Comparison of ENCODE assay signal across 8 cellular contexts in genomic region chr4:76197971-76198410, GRCh38. TPM values are rescaled to one million over a fixed set of nuclear protein-coding genes. Genes with fewer than 3 reads are reported as not detected.
DNase-seq lines count a peak whose midpoint lies in the region; ATAC-seq and TF ChIP-seq lines count a peak whose summit lies in the region.

No MANE protein-coding gene starts in this region.

- no peaks in the 10 kb centered on the region for H3K9me2 ChIP-seq in Loucy (replicated peaks; ENCODE audit: low read depth, low read length)

- H3K9ac ChIP-seq in Loucy (ENCODE audit: low read depth, low read length, poor library complexity, severe bottlenecking) (no peak overlapping the region), neural progenitor cell (no peak overlapping the region)

- ATAC-seq in HG02798 (IDR thresholded peaks at IDR 0.05; ENCODE audit: poor library complexity, unreplicated experiment): no peak

- H3F3A ChIP-seq in Loucy (ENCODE audit: low read depth) (no peaks in the 10 kb centered on the region), neural progenitor cell (ENCODE audit: low read depth) (no peaks in the 10 kb centered on the region)

- no peaks in the 10 kb centered on the region for H3K9me3 Mint-ChIP-seq in activated naive CD4-positive, alpha-beta T cell treated with anti-CD3 and anti-CD28 coated beads, Interleukin-2, amount 50 U/mL, for 24 hours
- no peaks in the 10 kb centered on the region for H3K9me3 Mint-ChIP-seq in neural progenitor cell

- peak overlapping the region; percentile 89 for H3K27ac ChIP-seq in epithelial cell of prostate
- no peak overlapping the region for H3K27ac ChIP-seq in neural progenitor cell

- no peak for DNase-seq in activated naive CD4-positive, alpha-beta T cell treated with anti-CD3 and anti-CD28 coated beads, Interleukin-2, amount 50 U/mL, for 16 hours
- DNase-seq in SK-N-DZ (ENCODE audit: low spot score): peak; percentile 55
- no peak for DNase-seq in epithelial cell of prostate (ENCODE audit: low read depth, low spot score)
- DNase-seq in neural progenitor cell (ENCODE audit: low spot score): peak; percentile 45
- DNase-seq in H7: no peak

- peak overlapping the region; percentile 64 for H3K27ac Mint-ChIP-seq in activated naive CD4-positive, alpha-beta T cell treated with anti-CD3 and anti-CD28 coated beads, Interleukin-2, amount 50 U/mL, for 24 hours
- H3K27ac Mint-ChIP-seq in neural progenitor cell: peak overlapping the region; percentile 78

- H2AFZ ChIP-seq in Loucy (ENCODE audit: low read length): no peak overlapping the region
- H2AFZ ChIP-seq in neural progenitor cell (replicated peaks): no peak overlapping the region

- H3K4me2 ChIP-seq in Loucy (ENCODE audit: low read depth, low read length, poor library complexity, severe bottlenecking) (peak overlapping the region; percentile 46), neural progenitor cell (peak overlapping the region; percentile 23)

- peaks cover 21% of the 10 kb centered on the region for H3K36me3 Mint-ChIP-seq in activated naive CD4-positive, alpha-beta T cell treated with anti-CD3 and anti-CD28 coated beads, Interleukin-2, amount 50 U/mL, for 24 hours
- H3K36me3 Mint-ChIP-seq in neural progenitor cell: peaks cover 27% of the 10 kb centered on the region

- peaks cover 4% of the 10 kb centered on the region for H4K20me1 ChIP-seq in Loucy (ENCODE audit: insufficient read depth, low read length, poor library complexity, severe bottlenecking)
- H4K20me1 ChIP-seq in neural progenitor cell (ENCODE audit: low read depth): peaks cover 20% of the 10 kb centered on the region

- H3K27me3 ChIP-seq in Loucy (ENCODE audit: insufficient read depth, low read length, poor library complexity, severe bottlenecking) (no peaks in the 10 kb centered on the region), neural progenitor cell (no peaks in the 10 kb centered on the region), H7 (ENCODE audit: control insufficient read depth, insufficient read depth, low read length) (no peaks in the 10 kb centered on the region)

- no peaks in the 10 kb centered on the region; the same call in 1 of the 2 replicates for H3K9me3 ChIP-seq in Loucy (ENCODE audit: insufficient read depth, low read depth, low read length)
- no peaks in the 10 kb centered on the region for H3K9me3 ChIP-seq in neural progenitor cell (ENCODE audit: low read depth)

- no peak for TF ChIP-seq CTCF in Loucy (conservative IDR thresholded peaks at IDR 0.05; ENCODE audit: low read length)
- no peak for TF ChIP-seq CTCF in neural progenitor cell (IDR thresholded peaks at IDR 0.05)

- H3K79me2 ChIP-seq in Loucy (ENCODE audit: insufficient read depth, low read length) (peaks cover 11% of the 10 kb centered on the region), neural progenitor cell (ENCODE audit: low read depth) (peaks cover 21% of the 10 kb centered on the region)

- H3K36me3 ChIP-seq in Loucy (ENCODE audit: insufficient read depth, low read length) (peaks cover 27% of the 10 kb centered on the region), neural progenitor cell (no peaks in the 10 kb centered on the region), H7 (replicated peaks; ENCODE audit: control insufficient read depth, insufficient read depth, low read length) (peaks cover 4% of the 10 kb centered on the region)

- H3K4me3 Mint-ChIP-seq in activated naive CD4-positive, alpha-beta T cell treated with anti-CD3 and anti-CD28 coated beads, Interleukin-2, amount 50 U/mL, for 24 hours: no peak overlapping the region
- H3K4me3 Mint-ChIP-seq in neural progenitor cell: no peak overlapping the region

- H3K4me3 ChIP-seq in Loucy (ENCODE audit: low read length, poor library complexity, severe bottlenecking): no peak overlapping the region
- no peak overlapping the region for H3K4me3 ChIP-seq in neural progenitor cell
- H3K4me3 ChIP-seq in H7 (ENCODE audit: insufficient read depth, low read depth, low read length): no peak overlapping the region

- peaks cover 27% of the 10 kb centered on the region for H3K4me1 ChIP-seq in Loucy (ENCODE audit: insufficient read depth, low read length, poor library complexity, severe bottlenecking)
- peaks cover 9% of the 10 kb centered on the region for H3K4me1 ChIP-seq in neural progenitor cell

- H3K4me1 Mint-ChIP-seq in activated naive CD4-positive, alpha-beta T cell treated with anti-CD3 and anti-CD28 coated beads, Interleukin-2, amount 50 U/mL, for 24 hours: peaks cover 47% of the 10 kb centered on the region
- peaks cover 20% of the 10 kb centered on the region for H3K4me1 Mint-ChIP-seq in neural progenitor cell

- no peaks in the 10 kb centered on the region for H3K27me3 Mint-ChIP-seq in activated naive CD4-positive, alpha-beta T cell treated with anti-CD3 and anti-CD28 coated beads, Interleukin-2, amount 50 U/mL, for 24 hours
- peaks cover 2% of the 10 kb centered on the region for H3K27me3 Mint-ChIP-seq in neural progenitor cell (ENCODE audit: insufficient read depth, low read depth)

RNA-seq across cellular contexts. Expression of gene SCARB2, which starts 15.6 kb away (rescaled TPM):
- polyA plus RNA-seq in SK-N-DZ (2014; cell fraction: cytosol; rRNA removed): 91.5 and 92.6 TPM in 2 replicates
- 42.6 and 47.0 TPM in 2 replicates for polyA plus RNA-seq in SK-N-DZ (2014; cell fraction: nucleus; rRNA removed)
- total RNA-seq in neural progenitor cell (ENCODE audit: low replicate concordance): 67.1 and 97.4 TPM in 2 replicates
- 39.4 and 53.0 TPM in 2 replicates for total RNA-seq in H7 (2014; rRNA removed; shearing (Covaris generic))

RNA-seq across cellular contexts. Expression of gene NUP54, which starts 49.8 kb away (rescaled TPM):
- 53.3 and 54.4 TPM in 2 replicates for polyA plus RNA-seq in SK-N-DZ (2014; cell fraction: cytosol; rRNA removed)
- polyA plus RNA-seq in SK-N-DZ (2014; cell fraction: nucleus; rRNA removed): 65.9 and 66.6 TPM in 2 replicates
- 107 and 161 TPM in 2 replicates for total RNA-seq in neural progenitor cell (ENCODE audit: low replicate concordance)
- 102 and 122 TPM in 2 replicates for total RNA-seq in H7 (2014; rRNA removed; shearing (Covaris generic))

RNA-seq across cellular contexts. Expression of gene FAM47E, which starts 53.5 kb away (rescaled TPM):
- polyA plus RNA-seq in SK-N-DZ (2014; cell fraction: cytosol; rRNA removed): 0.43 TPM in 1 of 2 replicates, not detected in the other
- 0.02 and 0.49 TPM in 2 replicates for polyA plus RNA-seq in SK-N-DZ (2014; cell fraction: nucleus; rRNA removed)
- 3.5 and 7.0 TPM in 2 replicates for total RNA-seq in neural progenitor cell (ENCODE audit: low replicate concordance)
- 0.17 and 1.4 TPM in 2 replicates for total RNA-seq in H7 (2014; rRNA removed; shearing (Covaris generic))

Comparison
In these comparisons a context has a peak if more than half of its experiments do, and no peak if none do; other contexts are left out.
1. DNase-seq: peak in SK-N-DZ (single experiment) and neural progenitor cell (single experiment); none in activated naive CD4-positive, alpha-beta T cell treated with anti-CD3 and anti-CD28 coated beads, Interleukin-2, amount 50 U/mL, for 16 hours (single experiment), epithelial cell of prostate (single experiment) and H7 (single experiment).